In the genomic region with DNA sequence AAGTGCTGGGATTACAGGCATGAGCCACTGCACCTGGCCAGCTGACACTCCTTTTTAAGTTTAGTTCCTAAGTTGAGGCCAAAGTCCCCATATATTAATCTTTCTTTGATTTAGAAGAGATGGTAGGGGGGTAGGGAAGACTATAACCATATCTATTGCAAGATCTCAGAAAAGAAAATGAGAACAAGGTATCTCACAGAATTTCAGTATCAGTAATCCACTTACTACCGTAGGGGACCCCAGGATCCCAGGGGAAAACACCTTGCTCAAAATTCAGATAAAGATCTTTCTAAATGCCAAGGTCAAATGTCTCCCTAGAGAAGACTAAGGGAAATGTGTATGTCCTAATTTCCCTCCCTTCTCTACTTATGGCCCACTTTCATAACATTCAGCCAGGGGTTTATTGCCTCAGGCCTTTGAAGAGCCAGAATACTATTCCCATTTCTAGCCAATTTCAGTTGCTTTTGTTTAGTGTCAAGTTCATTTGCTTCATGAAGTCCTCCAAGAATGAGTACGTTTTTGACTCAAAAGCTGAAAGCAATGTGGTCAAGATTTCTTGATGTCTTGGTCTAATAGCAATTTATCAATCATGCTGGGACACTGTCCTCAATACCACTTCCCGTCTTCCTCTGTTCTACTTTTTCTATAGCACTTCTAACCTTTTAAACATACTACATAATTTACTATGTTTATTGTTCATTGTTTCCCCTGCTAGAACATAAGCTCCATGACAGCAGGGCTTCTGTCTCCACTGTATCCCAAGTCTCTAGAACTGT, we compare ENCODE assay signal across 22 cellular contexts.
DNase-seq lines count a peak whose midpoint lies in the region; ATAC-seq, FAIRE-seq and TF ChIP-seq lines count a peak whose summit lies in the region.
"Had no signal": no experiment of that assay in that cellular context is flagged by ENCODE, and none has a peak within 500 bp of the region (broad histone marks: within the 10 kb centered on the region; RNA-seq: fewer than 3 reads in every experiment).

No MANE protein-coding gene starts in this region.

- ATAC-seq in activated CD8-positive, alpha-beta memory T cell treated with anti-CD3 and anti-CD28 coated beads, Interleukin-2, amount 10 ng/mL, durations not matched to agents 7 days and 5 days: peak; percentile 78
- peak; percentile 34 for ATAC-seq in stimulated activated memory B cell treated with anti-CD40 and anti-IgM and Interleukin-4, amounts not matched to agents 10 μg/mL and 1 μg/mL and 100 μg/mL, for 72 hours
- ATAC-seq: HCT116, heart right ventricle had no signal

- no peak for DNase-seq in activated CD8-positive, alpha-beta memory T cell treated with anti-CD3 and anti-CD28 coated beads, Interleukin-2, amount 10 ng/mL, durations not matched to agents 7 days and 5 days
- DNase-seq in activated CD8-positive, alpha-beta memory T cell treated with anti-CD3 and anti-CD28 coated beads, Interleukin-2, amount 50 U/mL, for 48 hours: no peak
- no peak for DNase-seq in GM18507 (ENCODE audit: extremely low spot score, insufficient read length, low read depth)
- no peak for DNase-seq in HL-60 (ENCODE audit: low read depth in 1 of 2, low spot score in 1 of 2)
- DNase-seq in stimulated activated CD4-positive, alpha-beta T cell treated with anti-CD3 and anti-CD28 coated beads, Interleukin-15, amount 100 ng/mL, for 24 hours: no peak
- no peak for DNase-seq in middle frontal gyrus (ENCODE audit: extremely low spot score, low spot score)
- DNase-seq in stimulated activated naive CD4-positive, alpha-beta T cell (lab: John Stamatoyannopoulos, UW): no peak
- DNase-seq: 8988T; activated CD4-positive, alpha-beta T cell treated with anti-CD3 and anti-CD28 coated beads, Interleukin-2, amount 50 U/mL, for 48 hours; amniotic stem cell; dorsolateral prefrontal cortex; heart right ventricle; IMR-90; left ventricle myocardium inferior; NCI-H1436; NCI-H524; stimulated activated CD4-positive, alpha-beta T cell treated with anti-CD3 and anti-CD28 coated beads, Interleukin-2, amount 100 ng/mL, for 48 hours had no signal

- no peak for TF ChIP-seq CTCF in HL-60 (IDR thresholded peaks at IDR 0.05; ENCODE audit: insufficient read depth, low read length)

- CTCF ChIA-PET in activated CD8-positive, alpha-beta memory T cell treated with anti-CD3 and anti-CD28 coated beads, Interleukin-2, amount 10 ng/mL, durations not matched to agents 7 days and 5 days (lab: Charles Lee): interaction anchor here (0.7 to 1.6 kb wide), 3 partner anchors 63 to 205 kb away, joined by 3 to 6 read pairs (median 4); no protein-coding TSS in a partner anchor

- H3K9me3 Mint-ChIP-seq in activated CD8-positive, alpha-beta memory T cell treated with anti-CD3 and anti-CD28 coated beads, Interleukin-2, amount 10 ng/mL, durations not matched to agents 7 days and 5 days (ENCODE audit: low read depth): no peaks in the 10 kb centered on the region
- H3K9me3 Mint-ChIP-seq in stimulated activated memory B cell treated with anti-CD40 and anti-IgM and Interleukin-4, amounts not matched to agents 10 μg/mL and 1 μg/mL and 100 μg/mL, for 72 hours: no peaks in the 10 kb centered on the region

- FAIRE-seq in GM18507 (lab: Jason Lieb, UNC): peak; percentile 15

- H3K27ac ChIP-seq in HL-60 (replicated peaks): peak overlapping the region; percentile 36; the same call in 1 of the 2 replicates
- H3K27ac ChIP-seq: cardiac muscle cell, dorsolateral prefrontal cortex, heart right ventricle, left ventricle myocardium inferior, skin epidermis had no signal

- H3K27ac Mint-ChIP-seq in activated CD8-positive, alpha-beta memory T cell treated with anti-CD3 and anti-CD28 coated beads, Interleukin-2, amount 10 ng/mL, durations not matched to agents 7 days and 5 days: no peak overlapping the region
- no peak overlapping the region for H3K27ac Mint-ChIP-seq in stimulated activated memory B cell treated with anti-CD40 and anti-IgM and Interleukin-4, amounts not matched to agents 10 μg/mL and 1 μg/mL and 100 μg/mL, for 72 hours
- H3K27ac Mint-ChIP-seq: B cell had no signal

- H3K4me3 Mint-ChIP-seq in activated CD8-positive, alpha-beta memory T cell treated with anti-CD3 and anti-CD28 coated beads, Interleukin-2, amount 10 ng/mL, durations not matched to agents 7 days and 5 days: no peak overlapping the region
- no peak overlapping the region for H3K4me3 Mint-ChIP-seq in stimulated activated memory B cell treated with anti-CD40 and anti-IgM and Interleukin-4, amounts not matched to agents 10 μg/mL and 1 μg/mL and 100 μg/mL, for 72 hours
- H3K4me3 Mint-ChIP-seq: B cell had no signal

- no peak overlapping the region for H3K4me3 ChIP-seq in HL-60 (replicated peaks; ENCODE audit: insufficient read depth, low read length)
- H3K4me3 ChIP-seq: cardiac muscle cell, dorsolateral prefrontal cortex, heart right ventricle, left ventricle myocardium inferior, skin epidermis had no signal

- no peaks in the 10 kb centered on the region for H3K27me3 Mint-ChIP-seq in activated CD8-positive, alpha-beta memory T cell treated with anti-CD3 and anti-CD28 coated beads, Interleukin-2, amount 10 ng/mL, durations not matched to agents 7 days and 5 days
- H3K27me3 Mint-ChIP-seq in stimulated activated memory B cell treated with anti-CD40 and anti-IgM and Interleukin-4, amounts not matched to agents 10 μg/mL and 1 μg/mL and 100 μg/mL, for 72 hours: no peaks in the 10 kb centered on the region
- H3K27me3 Mint-ChIP-seq: B cell had no signal

- H3K36me3 Mint-ChIP-seq in activated CD8-positive, alpha-beta memory T cell treated with anti-CD3 and anti-CD28 coated beads, Interleukin-2, amount 10 ng/mL, durations not matched to agents 7 days and 5 days: peaks cover 26% of the 10 kb centered on the region
- H3K36me3 Mint-ChIP-seq in stimulated activated memory B cell treated with anti-CD40 and anti-IgM and Interleukin-4, amounts not matched to agents 10 μg/mL and 1 μg/mL and 100 μg/mL, for 72 hours: peaks cover 56% of the 10 kb centered on the region

- H3K27me3 ChIP-seq in HL-60 (ENCODE audit: insufficient read depth, poor library complexity, severe bottlenecking): no peaks in the 10 kb centered on the region
- H3K27me3 ChIP-seq: cardiac muscle cell, dorsolateral prefrontal cortex, heart right ventricle had no signal

- H3K4me1 Mint-ChIP-seq in activated CD8-positive, alpha-beta memory T cell treated with anti-CD3 and anti-CD28 coated beads, Interleukin-2, amount 10 ng/mL, durations not matched to agents 7 days and 5 days: peaks cover 19% of the 10 kb centered on the region
- peaks cover 10% of the 10 kb centered on the region for H3K4me1 Mint-ChIP-seq in stimulated activated memory B cell treated with anti-CD40 and anti-IgM and Interleukin-4, amounts not matched to agents 10 μg/mL and 1 μg/mL and 100 μg/mL, for 72 hours
- H3K4me1 Mint-ChIP-seq: B cell had no signal
